29 cellular contexts compared by ENCODE assay signal in the genomic region with DNA sequence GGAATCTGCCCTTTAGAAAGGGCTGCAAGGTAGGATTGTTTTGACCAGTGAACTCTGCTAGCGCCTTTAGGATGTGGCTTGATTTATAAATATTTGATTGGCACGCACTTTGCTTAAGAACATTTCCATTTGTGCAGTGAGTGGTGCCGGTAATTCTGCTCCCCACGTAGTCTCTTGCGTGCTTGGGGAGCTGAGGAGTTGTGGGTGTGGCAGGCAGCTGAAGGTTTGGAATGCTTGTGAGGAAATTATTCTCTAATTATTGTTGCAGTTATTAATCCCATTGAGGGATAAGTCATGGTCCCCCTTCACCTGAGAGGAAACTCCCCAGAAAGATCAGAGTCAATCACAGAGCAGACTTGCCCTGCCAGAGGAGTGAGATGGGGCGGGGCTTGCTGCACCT.
"Had no signal": no experiment of that assay in that cellular context is flagged by ENCODE, and none has a peak within 500 bp of the region (broad histone marks: within the 10 kb centered on the region; RNA-seq: fewer than 3 reads in every experiment).

No MANE protein-coding gene starts in this region.

- H3K27ac ChIP-seq: brain microvascular endothelial cell, SK-N-MC had no signal

- H3K27me3 ChIP-seq: brain microvascular endothelial cell had no signal

- H3K36me3 ChIP-seq: brain microvascular endothelial cell had no signal

- H3K4me3 Mint-ChIP-seq: activated B cell treated with CpG ODN at 0.5 μM for 24 hours; activated CD4-positive, alpha-beta T cell treated with anti-CD3 and anti-CD28 coated beads, Interleukin-2, amount 10 ng/mL, durations not matched to agents 24 days and 14 days; activated naive CD4-positive, alpha-beta T cell treated with anti-CD3 and anti-CD28 coated beads for 36 hours; activated naive CD8-positive, alpha-beta T cell; activated T-cell treated with anti-CD3 and anti-CD28 coated beads, Interleukin-2, amount 50 U/mL, for 4 hours; T-cell had no signal

- H3K36me3 Mint-ChIP-seq: activated naive CD8-positive, alpha-beta T cell; T-cell had no signal

- ATAC-seq: activated T-cell treated with anti-CD3 and anti-CD28 coated beads, Interleukin-2, amount 50 U/mL, for 4 hours; K562; Panc1; Right ventricle myocardium inferior; T-cell had no signal

- H3K27ac Mint-ChIP-seq: activated B cell treated with CpG ODN at 0.5 μM for 24 hours; activated CD4-positive, alpha-beta T cell treated with anti-CD3 and anti-CD28 coated beads, Interleukin-2, amount 10 ng/mL, durations not matched to agents 24 days and 14 days; activated naive CD4-positive, alpha-beta T cell treated with anti-CD3 and anti-CD28 coated beads for 36 hours; activated naive CD8-positive, alpha-beta T cell; T-cell had no signal

- DNase-seq: activated B cell treated with CpG ODN at 0.5 μM for 24 hours; activated CD4-positive, alpha-beta T cell treated with anti-CD3 and anti-CD28 coated beads for 1 hour; activated CD4-positive, alpha-beta T cell treated with anti-CD3 and anti-CD28 coated beads, Interleukin-2, amount 10 ng/mL, durations not matched to agents 24 days and 14 days; activated CD4-positive, alpha-beta T cell treated with anti-CD3 and anti-CD28 coated beads, Interleukin-2, amount 50 U/mL, for 48 hours; activated CD8-positive, alpha-beta memory T cell treated with anti-CD3 and anti-CD28 coated beads for 24 hours; activated effector memory CD4-positive, alpha-beta T cell treated with anti-CD3 and anti-CD28 coated beads, Interleukin-2, amount 50 U/mL, for 16 hours; activated naive CD4-positive, alpha-beta T cell treated with anti-CD3 and anti-CD28 coated beads for 36 hours; activated T-cell treated with anti-CD3 and anti-CD28 coated beads, Interleukin-2, amount 50 U/mL, for 4 hours; amygdala; brain microvascular endothelial cell; Karpas-422; NCI-H1105 treated with DMSO at 0.1 percent for 48 hours; NCI-H1436 treated with DMSO at 0.1 percent for 48 hours; NCI-H187; NCI-H2171; NCI-H345; NCI-H510A; NCI-H526 treated with DMSO at 0.1 percent for 48 hours; NCI-H82; OCI-M1; RPMI8226; T-cell; T-helper 2 cell; T1000 had no signal

- H3K4me3 ChIP-seq: K562, SK-N-MC had no signal

- H3K9me3 Mint-ChIP-seq: activated B cell treated with CpG ODN at 0.5 μM for 24 hours; activated CD4-positive, alpha-beta T cell treated with anti-CD3 and anti-CD28 coated beads, Interleukin-2, amount 10 ng/mL, durations not matched to agents 24 days and 14 days; activated naive CD4-positive, alpha-beta T cell treated with anti-CD3 and anti-CD28 coated beads for 36 hours; activated T-cell treated with anti-CD3 and anti-CD28 coated beads, Interleukin-2, amount 50 U/mL, for 4 hours; T-cell had no signal
